ENCODE assay signal across 28 cellular contexts in the genomic region with DNA sequence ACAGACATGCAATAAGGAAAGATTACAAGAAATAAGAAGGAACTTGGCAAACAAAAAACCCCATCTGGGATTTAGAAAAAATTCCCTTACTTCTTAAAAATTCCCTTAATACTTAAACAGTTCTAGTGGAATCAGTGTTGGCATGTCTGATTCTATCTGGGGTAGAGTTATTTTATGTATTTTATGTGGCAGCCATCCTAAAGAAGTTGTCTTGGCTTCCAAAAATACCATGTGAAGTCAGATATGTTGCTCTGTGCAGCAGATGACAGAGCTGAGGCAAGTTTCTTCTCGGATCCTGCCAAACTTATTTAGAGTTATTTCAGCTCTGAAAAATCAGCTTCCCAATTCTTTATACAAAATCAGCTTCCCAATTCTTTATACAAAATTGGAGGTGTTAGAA.
"Had no signal": no experiment of that assay in that cellular context is flagged by ENCODE, and none has a peak within 500 bp of the region (broad histone marks: within the 10 kb centered on the region; RNA-seq: fewer than 3 reads in every experiment).

No MANE protein-coding gene starts in this region.

- H3K9ac ChIP-seq: KMS-11 had no signal

- H3K4me3 ChIP-seq: cardiac muscle cell, Peyer's patch, SJSA1 had no signal

- H3K27me3 ChIP-seq: brain microvascular endothelial cell, cardiac muscle cell, Peyer's patch, SJSA1 had no signal

- H3K4me1 ChIP-seq: Peyer's patch, SJSA1 had no signal

- ATAC-seq: activated CD8-positive, alpha-beta memory T cell treated with anti-CD3 and anti-CD28 coated beads, Interleukin-2, amount 10 ng/mL, durations not matched to agents 7 days and 5 days; activated naive CD4-positive, alpha-beta T cell treated with anti-CD3 and anti-CD28 coated beads, Interleukin-2, amount 50 U/mL, for 72 hours; activated naive CD8-positive, alpha-beta T cell treated with anti-CD3 and anti-CD28 coated beads, Interleukin-2, amount 50 U/mL, for 24 hours had no signal

- H3K9me3 ChIP-seq: Peyer's patch, SJSA1 had no signal

- H3K36me3 ChIP-seq: brain microvascular endothelial cell, cardiac muscle cell, Peyer's patch, SJSA1 had no signal

- H3K4me2 ChIP-seq: KMS-11 had no signal

- H3K27ac ChIP-seq: brain microvascular endothelial cell, cardiac muscle cell, KMS-11, Peyer's patch, SJSA1 had no signal

- DNase-seq: activated B cell treated with CpG ODN at 0.5 μM for 24 hours; activated CD4-positive, alpha-beta T cell treated with anti-CD3 and anti-CD28 coated beads for 1 hour; activated CD4-positive, alpha-beta T cell treated with anti-CD3 and anti-CD28 coated beads, Interleukin-2, amount 10 ng/mL, durations not matched to agents 24 days and 14 days; activated CD4-positive, alpha-beta T cell treated with anti-CD3 and anti-CD28 coated beads, Interleukin-2, amount 50 U/mL, for 48 hours; activated CD8-positive, alpha-beta memory T cell treated with anti-CD3 and anti-CD28 coated beads, Interleukin-2, amount 10 ng/mL, durations not matched to agents 7 days and 5 days; activated effector memory CD4-positive, alpha-beta T cell treated with anti-CD3 and anti-CD28 coated beads, Interleukin-2, amount 50 U/mL, for 16 hours; activated naive CD4-positive, alpha-beta T cell treated with Interleukin-2 at 50 U/mL for 16 hours; activated naive CD8-positive, alpha-beta T cell treated with anti-CD3 and anti-CD28 coated beads, Interleukin-2, amount 50 U/mL, for 24 hours; activated T-cell treated with anti-CD3 and anti-CD28 coated beads, Interleukin-2, amount 50 U/mL, for 24 hours; amygdala; brain microvascular endothelial cell; NCI-H1092; NCI-H1417; NCI-H1930; NCI-H2107; NCI-H345; NCI-H510A; NCI-H526 treated with DMSO at 0.1 percent for 48 hours; NK-92 treated with Interleukin-12 subunit alpha and Interleukin-12 subunit beta, amount 100 ng/mL, for 24 hours; OCI-M1; Peyer's patch; SHP77; T-helper 2 cell; T1000 had no signal
